ENCODE assay signal across 8 cellular contexts in genomic region chr22:46057762-46058420, GRCh38.
A peak's percentile ranks its signal among the peaks of the same experiment; 100 is the strongest.
DNase-seq lines count a peak whose midpoint lies in the region; ATAC-seq and TF ChIP-seq lines count a peak whose summit lies in the region.

No MANE protein-coding gene starts in this region.

- H3K27me3 Mint-ChIP-seq in activated naive CD8-positive, alpha-beta T cell treated with anti-CD3 and anti-CD28 coated beads, Interleukin-2, amount 10 ng/mL, durations not matched to agents 7 days and 5 days = no peaks in the 10 kb centered on the region
- H3K27me3 Mint-ChIP-seq in stimulated activated naive CD8-positive, alpha-beta T cell treated with anti-CD3 and anti-CD28 coated beads, Interleukin-15, Interleukin-2, amounts not matched to agents 100 ng/mL and 50 ng/mL, for 24 hours = no peaks in the 10 kb centered on the region

- no peaks in the 10 kb centered on the region for H3K9me3 Mint-ChIP-seq in activated naive CD8-positive, alpha-beta T cell treated with anti-CD3 and anti-CD28 coated beads, Interleukin-2, amount 10 ng/mL, durations not matched to agents 7 days and 5 days
- no peaks in the 10 kb centered on the region for H3K9me3 Mint-ChIP-seq in stimulated activated naive CD8-positive, alpha-beta T cell treated with anti-CD3 and anti-CD28 coated beads, Interleukin-15, Interleukin-2, amounts not matched to agents 100 ng/mL and 50 ng/mL, for 24 hours

- H3K4me3 Mint-ChIP-seq in activated naive CD8-positive, alpha-beta T cell treated with anti-CD3 and anti-CD28 coated beads, Interleukin-2, amount 10 ng/mL, durations not matched to agents 7 days and 5 days = peak overlapping the region; percentile 67
- H3K4me3 Mint-ChIP-seq in stimulated activated naive CD8-positive, alpha-beta T cell treated with anti-CD3 and anti-CD28 coated beads, Interleukin-15, Interleukin-2, amounts not matched to agents 100 ng/mL and 50 ng/mL, for 24 hours = peak overlapping the region; percentile 45

- no peaks in the 10 kb centered on the region for H3K36me3 Mint-ChIP-seq in activated naive CD8-positive, alpha-beta T cell treated with anti-CD3 and anti-CD28 coated beads, Interleukin-2, amount 10 ng/mL, durations not matched to agents 7 days and 5 days
- peaks cover 5% of the 10 kb centered on the region for H3K36me3 Mint-ChIP-seq in stimulated activated naive CD8-positive, alpha-beta T cell treated with anti-CD3 and anti-CD28 coated beads, Interleukin-15, Interleukin-2, amounts not matched to agents 100 ng/mL and 50 ng/mL, for 24 hours (ENCODE audit: low read depth)

- H3K27ac Mint-ChIP-seq in activated naive CD8-positive, alpha-beta T cell treated with anti-CD3 and anti-CD28 coated beads, Interleukin-2, amount 10 ng/mL, durations not matched to agents 7 days and 5 days = peak overlapping the region; percentile 78
- H3K27ac Mint-ChIP-seq in stimulated activated naive CD8-positive, alpha-beta T cell treated with anti-CD3 and anti-CD28 coated beads, Interleukin-15, Interleukin-2, amounts not matched to agents 100 ng/mL and 50 ng/mL, for 24 hours = peak overlapping the region; percentile 70

- peaks cover 25% of the 10 kb centered on the region for H3K4me1 Mint-ChIP-seq in activated naive CD8-positive, alpha-beta T cell treated with anti-CD3 and anti-CD28 coated beads, Interleukin-2, amount 10 ng/mL, durations not matched to agents 7 days and 5 days
- H3K4me1 Mint-ChIP-seq in stimulated activated naive CD8-positive, alpha-beta T cell treated with anti-CD3 and anti-CD28 coated beads, Interleukin-15, Interleukin-2, amounts not matched to agents 100 ng/mL and 50 ng/mL, for 24 hours (ENCODE audit: low read depth) = peaks cover 55% of the 10 kb centered on the region

- 9% methylated on average over 13 of the region's 13 CpGs for WGBS in right cardiac atrium

- no peaks in the 10 kb centered on the region for H3K36me3 ChIP-seq in HAP-1 (replicated peaks)

- H3K4me1 ChIP-seq in HAP-1 (peaks cover 55% of the 10 kb centered on the region), right cardiac atrium (ENCODE audit: control insufficient read depth, insufficient read depth, low read length) (peaks cover 11% of the 10 kb centered on the region)

- no peak for TF ChIP-seq CTCF in GM13977 (IDR thresholded peaks at IDR 0.05; ENCODE audit: extremely low read depth, insufficient read depth, missing control alignments)

- intact Hi-C loops in right cardiac atrium (cut with DNase I) = loop anchor here in 1 of 4 donors (2.0 kb wide), 1 partner anchor 13 kb away; no protein-coding TSS in a partner anchor

- ATAC-seq in activated naive CD8-positive, alpha-beta T cell treated with anti-CD3 and anti-CD28 coated beads, Interleukin-2, amount 10 ng/mL, durations not matched to agents 7 days and 5 days (ENCODE audit: low read depth) = peak; percentile 82
- ATAC-seq in right cardiac atrium = peak; percentile 8 to 24

- POLR2A ChIA-PET in activated naive CD8-positive, alpha-beta T cell treated with anti-CD3 and anti-CD28 coated beads, Interleukin-2, amount 10 ng/mL, durations not matched to agents 7 days and 5 days (lab: Charles Lee) = interaction anchor here (1.3 to 7.2 kb wide), 2 partner anchors 12 to 22 kb away, joined by 5 to 58 read pairs; no protein-coding TSS in a partner anchor

- H3K9me3 ChIP-seq in HAP-1 (no peaks in the 10 kb centered on the region), right cardiac atrium (ENCODE audit: control insufficient read depth, low read length) (no peaks in the 10 kb centered on the region)

- in situ Hi-C loops in GM13977 (cut with MboI; ENCODE audit: low pct_unique_long_range_greater_than_20kb, low sequenced_read_pairs, unreplicated experiment) (no loop called here), HAP-1 (cut with MboI; ENCODE audit: low sequenced_read_pairs) (no loop called here)

- H3K4me3 ChIP-seq in HAP-1 (no peak overlapping the region), right cardiac atrium (ENCODE audit: low read length) (peak overlapping the region; percentile 38)

- DNase-seq in GM13977 (ENCODE audit: low spot score) (peak; percentile 91), HAP-1 (ENCODE audit: low spot score in 2 of 2) (peak; percentile 59 to 70), NCI-H1694 (lab: John Stamatoyannopoulos, UW) (peak; percentile 88), right cardiac atrium (peak in 2 of 3 donors; percentile 64 to 82), NCI-H2171 (lab: John Stamatoyannopoulos, UW) (no peak), SW 1271 (lab: John Stamatoyannopoulos, UW) (no peak)
- DNase-seq in activated naive CD8-positive, alpha-beta T cell treated with anti-CD3 and anti-CD28 coated beads, Interleukin-2, amount 10 ng/mL, durations not matched to agents 7 days and 5 days = peak; percentile 47

- H3K27me3 ChIP-seq in HAP-1 (ENCODE audit: low read depth) = no peaks in the 10 kb centered on the region
- no peaks in the 10 kb centered on the region for H3K27me3 ChIP-seq in right cardiac atrium (ENCODE audit: control insufficient read depth, insufficient read depth)

- peak overlapping the region; percentile 98 for H3K27ac ChIP-seq in right cardiac atrium (ENCODE audit: low read length)

Comparison
In these comparisons a context has a peak if more than half of its experiments do, and no peak if none do; other contexts are left out.
1. DNase-seq: peak in GM13977 (single experiment), HAP-1 (2 of 2), NCI-H1694 (single experiment), activated naive CD8-positive, alpha-beta T cell treated with anti-CD3 and anti-CD28 coated beads, Interleukin-2, amount 10 ng/mL, durations not matched to agents 7 days and 5 days (single experiment) and right cardiac atrium (2 of 3); none in NCI-H2171 (single experiment) and SW 1271 (0 of 2).